ENCODE assay signal across 9 cellular contexts in genomic region chr22:30253205-30253852, GRCh38. TPM values are rescaled to one million over a fixed set of nuclear protein-coding genes. Genes with fewer than 3 reads are reported as not detected.
DNase-seq lines count a peak whose midpoint lies in the region; ATAC-seq and TF ChIP-seq lines count a peak whose summit lies in the region.
"Had no signal": no experiment of that assay in that cellular context is flagged by ENCODE, and none has a peak within 500 bp of the region (broad histone marks: within the 10 kb centered on the region; RNA-seq: fewer than 3 reads in every experiment).

No MANE protein-coding gene starts in this region.

- no peak overlapping the region for H2BK5ac ChIP-seq in trophoblast cell (ENCODE audit: low read depth, low read length, poor library complexity)

- H3K9me3 ChIP-seq in DND-41 (ENCODE audit: insufficient read depth, low read length, severe bottlenecking) (no peaks in the 10 kb centered on the region), trophoblast cell (ENCODE audit: insufficient read depth, low read depth, low read length) (peaks cover 5% of the 10 kb centered on the region)

- H3K27ac ChIP-seq in DND-41 (ENCODE audit: low read length) = peak overlapping the region; percentile 46; the same call in 1 of the 2 replicates
- H3K27ac ChIP-seq in trophoblast cell (ENCODE audit: low read depth, low read length) = no peak overlapping the region

- H3K36me3 ChIP-seq in DND-41 (ENCODE audit: insufficient read depth, low read length) (no peaks in the 10 kb centered on the region), trophoblast cell (ENCODE audit: control insufficient read depth in 1 of 2, insufficient read depth in 2 of 2, low read length in 2 of 2) (no peaks in the 10 kb centered on the region)

- H3K4me3 ChIP-seq in DND-41 (ENCODE audit: low read depth in 1 of 2, low read length in 2 of 2) (no peak overlapping the region), trophoblast cell (ENCODE audit: low read depth, low read length) (no peak overlapping the region)

- H3K4me2 ChIP-seq in DND-41 (ENCODE audit: insufficient read depth, low read length) = no peak overlapping the region
- no peak overlapping the region for H3K4me2 ChIP-seq in trophoblast cell (ENCODE audit: low read length)

- peak; percentile 15; the same call in 1 of the 3 replicates for ATAC-seq in DND-41 (ENCODE audit: insufficient read depth, low read depth)
- ATAC-seq in esophagus mucosa = peak; percentile 2

- H4K91ac ChIP-seq in trophoblast cell (ENCODE audit: low read depth, low read length) = peak overlapping the region; percentile 2

- no peaks in the 10 kb centered on the region for H4K20me1 ChIP-seq in DND-41 (ENCODE audit: insufficient read depth, low read length)

- H3K79me1 ChIP-seq in trophoblast cell (ENCODE audit: low read length) = peaks cover 3% of the 10 kb centered on the region

- WGBS in trophoblast cell (ENCODE audit: extremely low coverage, insufficient coverage, insufficient read length) = no CpG with 5 or more reads among the region's 22 CpGs

- H3K79me2 ChIP-seq in DND-41 (ENCODE audit: insufficient read depth, low read length) = no peaks in the 10 kb centered on the region
- no peaks in the 10 kb centered on the region for H3K79me2 ChIP-seq in trophoblast cell (ENCODE audit: control insufficient read depth, insufficient read depth, low read length, poor library complexity)

- H2BK120ac ChIP-seq in trophoblast cell (ENCODE audit: insufficient read depth, low read length, poor library complexity) = no peak overlapping the region

- H2BK12ac ChIP-seq in trophoblast cell (ENCODE audit: low read length) = peak overlapping the region; percentile 0

- no peak overlapping the region for H4K12ac ChIP-seq in trophoblast cell (ENCODE audit: low read depth, low read length)

- H3K4ac ChIP-seq in trophoblast cell (ENCODE audit: low read depth, low read length) = no peak overlapping the region

- H3K14ac ChIP-seq in trophoblast cell (ENCODE audit: low read length) = no peak overlapping the region

- H4K8ac ChIP-seq in trophoblast cell (ENCODE audit: low read depth, low read length) = no peak overlapping the region

- H3K27me3 ChIP-seq in DND-41 (ENCODE audit: insufficient read depth, low read length, poor library complexity) (no peaks in the 10 kb centered on the region), trophoblast cell (ENCODE audit: insufficient read depth, low read length) (no peaks in the 10 kb centered on the region)

- no peak overlapping the region for H2AK5ac ChIP-seq in trophoblast cell (ENCODE audit: low read length)

- H3K18ac ChIP-seq in trophoblast cell (ENCODE audit: low read length) = no peak overlapping the region

- H3K9ac ChIP-seq in DND-41 (ENCODE audit: low read depth, low read length) (no peak overlapping the region), trophoblast cell (ENCODE audit: low read length) (no peak overlapping the region)

- H3K4me1 ChIP-seq in DND-41 (ENCODE audit: insufficient read depth, low read length) = peaks cover 17% of the 10 kb centered on the region
- peaks cover 9 to 16% of the 10 kb centered on the region in 2 experiments for H3K4me1 ChIP-seq in trophoblast cell (ENCODE audit: control insufficient read depth in 1 of 2, insufficient read depth in 2 of 2, low read length in 2 of 2)

- peak; percentile 44 for DNase-seq in DND-41
- peak; percentile 50 for DNase-seq in NCI-H510A treated with DMSO at 0.1 percent for 48 hours (lab: John Stamatoyannopoulos, UW)
- DNase-seq in trophoblast cell = no peak
- no peak for DNase-seq in iPS-NIHi7 (ENCODE audit: extremely low spot score)
- no peak for DNase-seq in DMS53 treated with DMSO at 0.1 percent for 48 hours (lab: John Stamatoyannopoulos, UW; ENCODE audit: unreplicated experiment)
- no peak for DNase-seq in NOMO-1 treated with dmso at 0.1 percent for 144 hours (lab: John Stamatoyannopoulos, UW; ENCODE audit: unreplicated experiment)
- DNase-seq in NCI-H2081 treated with DMSO at 0.1 percent for 48 hours (lab: John Stamatoyannopoulos, UW) = no peak
- DNase-seq: activated gamma-delta T cell had no signal

- no peak overlapping the region for H3K23ac ChIP-seq in trophoblast cell (ENCODE audit: low read length)

- no peak for TF ChIP-seq CTCF in DND-41 (IDR thresholded peaks at IDR 0.05; ENCODE audit: borderline replicate concordance, extremely low read depth, low read length, poor library complexity, severe bottlenecking)

- H2AFZ ChIP-seq in DND-41 (ENCODE audit: low read depth, low read length) = no peak overlapping the region
- no peak overlapping the region for H2AFZ ChIP-seq in trophoblast cell (ENCODE audit: insufficient read depth, low read length, poor library complexity)

RNA-seq across cellular contexts. Expression of gene LIF, which starts 6.8 kb away (rescaled TPM):
- total RNA-seq in esophagus mucosa = 0.24 TPM
- 1.2 and 1.4 TPM in 2 replicates for polyA plus RNA-seq in trophoblast cell (2013)

RNA-seq across cellular contexts. Expression of gene OSM, which starts 13.3 kb away (rescaled TPM):
- total RNA-seq in esophagus mucosa = 0.28 TPM
- polyA plus RNA-seq in trophoblast cell (2013) = 0.19 and 0.25 TPM in 2 replicates

RNA-seq across cellular contexts. Expression of gene CASTOR1, which starts 36.0 kb away (rescaled TPM):
- 43.7 TPM for total RNA-seq in esophagus mucosa
- 41.1 and 44.2 TPM in 2 replicates for polyA plus RNA-seq in trophoblast cell (2013)

Comparison
In these comparisons a context has a peak if more than half of its experiments do, and no peak if none do; other contexts are left out.
1. DNase-seq: peak in DND-41 (single experiment) and NCI-H510A treated with DMSO at 0.1 percent for 48 hours (single experiment); none in trophoblast cell (0 of 2), iPS-NIHi7 (single experiment), DMS53 treated with DMSO at 0.1 percent for 48 hours (single experiment), NOMO-1 treated with dmso at 0.1 percent for 144 hours (single experiment) and NCI-H2081 treated with DMSO at 0.1 percent for 48 hours (single experiment).